Comparison of ENCODE assay signal across 9 cellular contexts in genomic region chr11:2400761-2401435, GRCh38. TPM values are rescaled to one million over a fixed set of nuclear protein-coding genes. Genes with fewer than 3 reads are reported as not detected.
DNase-seq lines count a peak whose midpoint lies in the region; ATAC-seq and TF ChIP-seq lines count a peak whose summit lies in the region.
"Had no signal": no experiment of that assay in that cellular context is flagged by ENCODE, and none has a peak within 500 bp of the region (broad histone marks: within the 10 kb centered on the region; RNA-seq: fewer than 3 reads in every experiment).

No MANE protein-coding gene starts in this region.

- 1% methylated on average over 55 of the region's 55 CpGs for WGBS in HUES64

- DNase-seq in GM12865 (ENCODE audit: low read depth) (no peak), chondrocyte (ENCODE audit: low spot score) (no peak), NCI-H1048 (lab: John Stamatoyannopoulos, UW) (no peak), GM19238 (ENCODE audit: insufficient read length, low spot score) (no peak), GDM1 (lab: John Stamatoyannopoulos, UW) (no peak)

- H3K36me3 Mint-ChIP-seq in chondrocyte (ENCODE audit: low read depth), result peaks cover 8% of the 10 kb centered on the region

- peak overlapping the region; percentile 58 for H3K27ac ChIP-seq in HUES64 (ENCODE audit: low read depth, low read length)

- H3K27ac Mint-ChIP-seq in chondrocyte (ENCODE audit: unreplicated experiment), result peak overlapping the region; percentile 93

- H3K9me3 Mint-ChIP-seq in chondrocyte (ENCODE audit: low read depth), result no peaks in the 10 kb centered on the region

- H3K9ac ChIP-seq in HUES64 (ENCODE audit: low read depth, low read length), result peak overlapping the region; percentile 90

- H3K27me3 ChIP-seq in HUES64 (ENCODE audit: insufficient read depth, low read length) (no peaks in the 10 kb centered on the region), mononuclear cell (ENCODE audit: insufficient read depth, low read length) (no peaks in the 10 kb centered on the region)

- ATAC-seq in HG03045 (IDR thresholded peaks at IDR 0.05; ENCODE audit: unreplicated experiment), result no peak

- H3K4me3 Mint-ChIP-seq in chondrocyte (ENCODE audit: unreplicated experiment), result peak overlapping the region; percentile 86

- TF ChIP-seq CTCF in GM12865 (IDR thresholded peaks at IDR 0.05; ENCODE audit: insufficient read depth, low read depth, low read length, missing control alignments), result no peak
- TF ChIP-seq CTCF in chondrocyte (IDR thresholded peaks at IDR 0.05), result no peak

- peaks cover 9% of the 10 kb centered on the region; the same call in 1 of the 2 replicates for H3K4me1 ChIP-seq in HUES64 (ENCODE audit: insufficient read depth, low read length)
- peaks cover 26% of the 10 kb centered on the region for H3K4me1 ChIP-seq in mononuclear cell (ENCODE audit: insufficient read depth, low read length)

- no peaks in the 10 kb centered on the region for H3K27me3 Mint-ChIP-seq in chondrocyte (ENCODE audit: low read depth)

- H3K9me3 ChIP-seq in HUES64 (ENCODE audit: insufficient read depth, low read depth, low read length) (no peaks in the 10 kb centered on the region), mononuclear cell (ENCODE audit: low read depth, low read length) (no peaks in the 10 kb centered on the region)

- H3K4me1 Mint-ChIP-seq in chondrocyte (ENCODE audit: low read depth), result peaks cover 23% of the 10 kb centered on the region

- H3K36me3 ChIP-seq in HUES64 (ENCODE audit: insufficient read depth, low read length), result peaks cover 45% of the 10 kb centered on the region

- H3K4me3 ChIP-seq in GM12865 (ENCODE audit: low read depth, low read length), result peak overlapping the region; percentile 60
- peak overlapping the region; percentile 100 for H3K4me3 ChIP-seq in HUES64 (ENCODE audit: low read length)
- peak overlapping the region; percentile 100 for H3K4me3 ChIP-seq in mononuclear cell (ENCODE audit: low read length)

RNA-seq across cellular contexts. Expression of gene TSSC4, which starts 0.3 kb away (rescaled TPM):
- 25.8 TPM for polyA plus RNA-seq in HUES64 (2013, experiment 1 of 2)
- 23.5 TPM for polyA plus RNA-seq in HUES64 (2013, experiment 2 of 2)
- total RNA-seq in chondrocyte (44.1 to 55.2 TPM (median 52.2 TPM) in 3 replicates), mononuclear cell (29.7 TPM)

RNA-seq across cellular contexts. Expression of gene CD81, which starts 23.8 kb away (rescaled TPM):
- 166 TPM for polyA plus RNA-seq in HUES64 (2013, experiment 1 of 2)
- 179 TPM for polyA plus RNA-seq in HUES64 (2013, experiment 2 of 2)
- total RNA-seq in chondrocyte (403 to 442 TPM (median 441 TPM) in 3 replicates), mononuclear cell (77.0 TPM)

RNA-seq across cellular contexts. Expression of gene TRPM5, which starts 43.4 kb away (rescaled TPM):
- not detected for polyA plus RNA-seq in HUES64 (2013, experiment 1 of 2)
- not detected for polyA plus RNA-seq in HUES64 (2013, experiment 2 of 2)
- total RNA-seq in chondrocyte (not detected in 3 replicates), mononuclear cell (0.10 TPM)
- total RNA-seq: T-helper 2 cell treated with Interferon-gamma antibody and Interleukin-4, amounts not matched to agents 100 ng/mL and 5 ng/mL, for 36 hours had no signal

RNA-seq across cellular contexts. Expression of gene KCNQ1, which starts 43.9 kb away (rescaled TPM):
- polyA plus RNA-seq in HUES64 (2013, experiment 1 of 2), result 0.55 TPM
- polyA plus RNA-seq in HUES64 (2013, experiment 2 of 2), result 0.70 TPM
- total RNA-seq in chondrocyte, result 0.41 TPM in 1 of 3 replicates, not detected in the others
- 12.7 TPM for total RNA-seq in mononuclear cell
